ENCODE assay signal across 10 cellular contexts in genomic region chr2:28360066-28360741, GRCh38. TPM values are rescaled to one million over a fixed set of nuclear protein-coding genes. Genes with fewer than 3 reads are reported as not detected.
A peak's percentile ranks its signal among the peaks of the same experiment; 100 is the strongest.
DNase-seq lines count a peak whose midpoint lies in the region; ATAC-seq and TF ChIP-seq lines count a peak whose summit lies in the region.
"Had no signal": no experiment of that assay in that cellular context is flagged by ENCODE, and none has a peak within 500 bp of the region (broad histone marks: within the 10 kb centered on the region; RNA-seq: fewer than 3 reads in every experiment).

No MANE protein-coding gene starts in this region.

- no peaks in the 10 kb centered on the region for H3K9me3 Mint-ChIP-seq in activated naive CD8-positive, alpha-beta T cell treated with anti-CD3 and anti-CD28 coated beads, Interleukin-2, amount 50 U/mL, for 24 hours

- H3K4me3 ChIP-seq in osteoblast (ENCODE audit: insufficient read depth, low read length) = no peak overlapping the region
- H3K4me3 ChIP-seq in thyroid gland (replicated peaks in 1 of 3) = no peak overlapping the region

- peaks cover 83% of the 10 kb centered on the region for H3K4me1 Mint-ChIP-seq in activated naive CD8-positive, alpha-beta T cell treated with anti-CD3 and anti-CD28 coated beads, Interleukin-2, amount 50 U/mL, for 24 hours

- no peaks in the 10 kb centered on the region for H4K20me1 ChIP-seq in osteoblast (ENCODE audit: insufficient read depth, low read length)

- H3K27ac Mint-ChIP-seq in activated naive CD8-positive, alpha-beta T cell treated with anti-CD3 and anti-CD28 coated beads, Interleukin-2, amount 50 U/mL, for 24 hours = peak overlapping the region; percentile 95

- H3K9me3 ChIP-seq in osteoblast (ENCODE audit: low read depth, low read length) (no peaks in the 10 kb centered on the region), thyroid gland (no peaks in the 10 kb centered on the region)

- no peak overlapping the region for H3K4me2 ChIP-seq in osteoblast (ENCODE audit: insufficient read depth, low read length)

- intact Hi-C loops in thyroid gland (cut with DNase I) = no loop called here

- TF ChIP-seq CTCF in osteoblast (IDR thresholded peaks at IDR 0.05; ENCODE audit: extremely low read depth, low read depth, low read length) = no peak
- TF ChIP-seq CTCF in thyroid gland (IDR thresholded peaks at IDR 0.05) = no peak

- H3K27ac ChIP-seq in osteoblast (ENCODE audit: low read depth, low read length) (peak overlapping the region; percentile 67), thyroid gland (no peak overlapping the region)

- ATAC-seq in activated naive CD8-positive, alpha-beta T cell treated with anti-CD3 and anti-CD28 coated beads, Interleukin-2, amount 50 U/mL, for 24 hours = no peak
- ATAC-seq in HG03196 (IDR thresholded peaks at IDR 0.05; ENCODE audit: unreplicated experiment) = no peak

- H3K36me3 ChIP-seq in osteoblast (ENCODE audit: insufficient read depth, low read length) (no peaks in the 10 kb centered on the region), thyroid gland (no peaks in the 10 kb centered on the region)

- H3K79me2 ChIP-seq in osteoblast (ENCODE audit: insufficient read depth, low read length) = no peaks in the 10 kb centered on the region

- H2AFZ ChIP-seq in osteoblast (ENCODE audit: low read length) = no peak overlapping the region

- H3K36me3 Mint-ChIP-seq in activated naive CD8-positive, alpha-beta T cell treated with anti-CD3 and anti-CD28 coated beads, Interleukin-2, amount 50 U/mL, for 24 hours (ENCODE audit: low read depth) = peaks cover 5% of the 10 kb centered on the region

- 88 to 89% methylated on average over 12 to 15 of the region's 15 CpGs for WGBS in thyroid gland, 2 donors

- H3K4me3 Mint-ChIP-seq in activated naive CD8-positive, alpha-beta T cell treated with anti-CD3 and anti-CD28 coated beads, Interleukin-2, amount 50 U/mL, for 24 hours = no peak overlapping the region

- no peak for TF ChIP-seq POLR2A in thyroid gland (IDR thresholded peaks at IDR 0.05)

- H3K27me3 ChIP-seq in osteoblast (ENCODE audit: insufficient read depth, low read length) (no peaks in the 10 kb centered on the region), thyroid gland (no peaks in the 10 kb centered on the region)

- DNase-seq in GF-D8 (lab: John Stamatoyannopoulos, UW) (peak; percentile 62), MV-4-11 (lab: John Stamatoyannopoulos, UW) (peak; percentile 13), osteoblast (ENCODE audit: insufficient read length, low spot score, missing footprints) (peak; percentile 86), NCI-H1694 treated with DMSO at 0.1 percent for 48 hours (lab: John Stamatoyannopoulos, UW) (no peak), thyroid gland (no peak), SK-N-DZ (ENCODE audit: low spot score) (no peak)
- no peak for DNase-seq in activated naive CD8-positive, alpha-beta T cell treated with anti-CD3 and anti-CD28 coated beads, Interleukin-2, amount 50 U/mL, for 24 hours
- DNase-seq: DMS153, NCI-H187 treated with DMSO at 0.1 percent for 48 hours had no signal

- H3K4me1 ChIP-seq in osteoblast (ENCODE audit: insufficient read depth, low read length) (peaks cover 43% of the 10 kb centered on the region), thyroid gland (peaks cover 14 to 18% of the 10 kb centered on the region in 2 donors)

- peaks cover 2% of the 10 kb centered on the region for H3K27me3 Mint-ChIP-seq in activated naive CD8-positive, alpha-beta T cell treated with anti-CD3 and anti-CD28 coated beads, Interleukin-2, amount 50 U/mL, for 24 hours

RNA-seq across cellular contexts. Expression of gene FOSL2, which starts 32.5 kb away (rescaled TPM):
- 64.5 and 86.9 TPM in 2 replicates for total RNA-seq in osteoblast
- total RNA-seq in thyroid gland = 10 to 100 TPM; 30.7 to 85.1 (median 40.6) TPM
- 0.57 and 0.89 TPM in 2 replicates for polyA plus RNA-seq in SK-N-DZ (2014; cell fraction: cytosol; rRNA removed)
- 0.38 and 1.3 TPM in 2 replicates for polyA plus RNA-seq in SK-N-DZ (2014; cell fraction: nucleus; rRNA removed)

Comparison
In these comparisons a context has a peak if more than half of its experiments do, and no peak if none do; other contexts are left out.
1. DNase-seq: peak in GF-D8 (single experiment), MV-4-11 (single experiment) and osteoblast (single experiment); none in activated naive CD8-positive, alpha-beta T cell treated with anti-CD3 and anti-CD28 coated beads, Interleukin-2, amount 50 U/mL, for 24 hours (single experiment), NCI-H1694 treated with DMSO at 0.1 percent for 48 hours (single experiment), thyroid gland (0 of 2) and SK-N-DZ (single experiment).